1 cellular context compared by ENCODE assay signal in the genomic region with DNA sequence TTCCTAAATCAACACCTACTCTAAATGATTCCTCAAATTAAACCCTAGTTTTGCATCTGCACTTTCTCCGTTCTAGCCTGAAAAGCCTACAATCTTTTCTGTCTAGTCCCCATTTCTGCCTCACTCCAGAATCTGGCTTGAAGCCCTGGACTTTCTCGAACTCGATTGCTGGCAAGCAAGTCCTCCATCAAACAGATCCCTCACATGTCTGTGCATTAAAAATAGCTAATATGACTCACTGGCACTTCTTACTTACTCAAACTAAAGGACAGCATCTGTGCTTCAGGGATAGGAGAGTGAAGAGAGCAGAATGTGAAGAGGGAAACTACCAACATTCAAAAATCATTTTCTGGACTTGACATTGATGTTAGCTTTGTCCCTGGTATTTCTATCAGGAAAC.
A peak's percentile ranks its signal among the peaks of the same experiment; 100 is the strongest.
TF ChIP-seq lines count a peak whose summit lies in the region.

No MANE protein-coding gene starts in this region.

TF ChIP-seq in SK-N-SH, 30 proteins besides CTCF, POLR2A, EP300 and RAD21 (continued from another document):
- peak; percentile 69 for TF ChIP-seq PBX3 (IDR thresholded peaks at IDR 0.05)
